19 cellular contexts compared by ENCODE assay signal in the genomic region with DNA sequence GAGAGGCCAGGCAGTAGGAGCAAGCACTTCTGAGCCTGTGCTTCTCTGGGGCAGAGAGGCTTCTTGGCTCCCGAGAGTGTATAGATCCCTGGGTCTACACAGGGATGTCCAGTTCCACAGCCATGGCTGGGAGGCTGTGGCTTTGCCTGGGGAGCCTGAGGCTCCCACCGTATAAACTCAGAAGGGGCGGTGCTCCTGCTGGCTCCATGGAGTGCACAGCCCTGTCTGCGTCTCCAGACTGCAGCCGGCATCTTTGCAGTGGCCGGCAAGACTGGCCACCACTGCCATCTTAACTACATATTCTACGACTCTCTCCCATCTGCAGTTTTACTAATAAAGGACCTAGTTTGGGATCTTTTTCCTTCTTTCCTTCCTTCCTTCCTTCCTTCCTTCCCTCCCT.
A peak's percentile ranks its signal among the peaks of the same experiment; 100 is the strongest.
DNase-seq lines count a peak whose midpoint lies in the region; ATAC-seq and TF ChIP-seq lines count a peak whose summit lies in the region.
"Had no signal": no experiment of that assay in that cellular context is flagged by ENCODE, and none has a peak within 500 bp of the region (broad histone marks: within the 10 kb centered on the region; RNA-seq: fewer than 3 reads in every experiment).

No MANE protein-coding gene starts in this region.

- intact Hi-C loops in aorta (cut with DNase I) = no loop called here

- H3K36me3 ChIP-seq in neuronal stem cell (replicated peaks in 1 of 2; ENCODE audit: control insufficient read depth in 2 of 2, insufficient read depth in 2 of 2, low read length in 2 of 2) (no peaks in the 10 kb centered on the region), aorta (ENCODE audit: control insufficient read depth in 1 of 2, insufficient read depth in 2 of 2, low read length in 1 of 2) (no peaks in the 10 kb centered on the region), MG63 (no peaks in the 10 kb centered on the region)
- H3K36me3 ChIP-seq: BLaER1, HAP-1 had no signal

- ATAC-seq in stimulated activated naive CD8-positive, alpha-beta T cell treated with anti-CD3 and anti-CD28 coated beads, Interleukin-15, amount 100 ng/mL, for 72 hours = peak; percentile 15
- no peak for ATAC-seq in stimulated activated naive CD8-positive, alpha-beta T cell treated with anti-CD3 and anti-CD28 coated beads, Interleukin-15, Interleukin-2, amounts not matched to agents 100 U/mL and 50 U/mL, for 24 hours
- peak; percentile 24 for ATAC-seq in stimulated activated effector memory CD8-positive, alpha-beta T cell treated with anti-CD3 and anti-CD28 coated beads, Interleukin-12 subunit alpha, Interleukin-12 subunit beta, amount 100 ng/mL, for 72 hours
- ATAC-seq in aorta (ENCODE audit: low FRiP score) = peak; percentile 49
- ATAC-seq: CD8-positive, alpha-beta T cell had no signal

- H2BK12ac ChIP-seq in neuronal stem cell (ENCODE audit: low read length) = peak overlapping the region; percentile 90

- H3K9me3 Mint-ChIP-seq in stimulated activated naive CD8-positive, alpha-beta T cell treated with anti-CD3 and anti-CD28 coated beads, Interleukin-15, amount 100 ng/mL, for 72 hours = peaks cover 0 to 5% of the 10 kb centered on the region in 2 donors
- H3K9me3 Mint-ChIP-seq in stimulated activated effector memory CD8-positive, alpha-beta T cell treated with anti-CD3 and anti-CD28 coated beads, Interleukin-12 subunit alpha, Interleukin-12 subunit beta, amount 100 ng/mL, for 72 hours = peaks cover 5% of the 10 kb centered on the region

- H3K79me1 ChIP-seq in neuronal stem cell (ENCODE audit: low read depth, low read length) = no peaks in the 10 kb centered on the region

- peak overlapping the region; percentile 71 for H3K18ac ChIP-seq in neuronal stem cell (ENCODE audit: low read length)

- no peak overlapping the region for H3K9ac ChIP-seq in neuronal stem cell (ENCODE audit: low read depth, low read length, poor library complexity)
- H3K9ac ChIP-seq: BLaER1 had no signal

- peak overlapping the region; percentile 67 for H2BK15ac ChIP-seq in neuronal stem cell (ENCODE audit: low read length)

- H3K9me3 ChIP-seq in neuronal stem cell (replicated peaks in 1 of 2; ENCODE audit: control insufficient read depth in 2 of 2, insufficient read depth in 1 of 2, low read depth in 1 of 2, low read length in 2 of 2) (peaks cover 0 to 2% of the 10 kb centered on the region in 2 donors), aorta (ENCODE audit: control insufficient read depth, low read length) (no peaks in the 10 kb centered on the region), MG63 (no peaks in the 10 kb centered on the region)
- H3K9me3 ChIP-seq: BLaER1, Caco-2, HAP-1 had no signal

- peak overlapping the region; percentile 72 for H2BK120ac ChIP-seq in neuronal stem cell (ENCODE audit: low read depth, low read length)

- no peak overlapping the region for H2BK5ac ChIP-seq in neuronal stem cell (ENCODE audit: low read length)

- H3K36me3 Mint-ChIP-seq in stimulated activated effector memory CD8-positive, alpha-beta T cell treated with anti-CD3 and anti-CD28 coated beads, Interleukin-12 subunit alpha, Interleukin-12 subunit beta, amount 100 ng/mL, for 72 hours = no peaks in the 10 kb centered on the region
- H3K36me3 Mint-ChIP-seq: CD4-positive, CD25-positive, alpha-beta regulatory T cell; CD8-positive, alpha-beta T cell had no signal

- no peak overlapping the region for H3K4me3 ChIP-seq in neuronal stem cell (ENCODE audit: low read length in 2 of 2)
- no peak overlapping the region for H3K4me3 ChIP-seq in aorta (ENCODE audit: low read length in 2 of 2)
- H3K4me3 ChIP-seq in MG63 = no peak overlapping the region
- H3K4me3 ChIP-seq: BLaER1, HAP-1 had no signal

- no peak overlapping the region for H3K23ac ChIP-seq in neuronal stem cell (ENCODE audit: low read depth, low read length, poor library complexity)

- no peak overlapping the region for H3K4me2 ChIP-seq in neuronal stem cell (ENCODE audit: insufficient read depth, low read length, poor library complexity, severe bottlenecking)
- H3K4me2 ChIP-seq: BLaER1 had no signal

- no peak overlapping the region for H4K91ac ChIP-seq in neuronal stem cell (ENCODE audit: low read depth, low read length, poor library complexity)

- no peaks in the 10 kb centered on the region for H3K4me1 Mint-ChIP-seq in stimulated activated naive CD8-positive, alpha-beta T cell treated with anti-CD3 and anti-CD28 coated beads, Interleukin-15, amount 100 ng/mL, for 72 hours
- no peaks in the 10 kb centered on the region for H3K4me1 Mint-ChIP-seq in stimulated activated effector memory CD8-positive, alpha-beta T cell treated with anti-CD3 and anti-CD28 coated beads, Interleukin-12 subunit alpha, Interleukin-12 subunit beta, amount 100 ng/mL, for 72 hours
- H3K4me1 Mint-ChIP-seq: B cell; CD4-positive, CD25-positive, alpha-beta regulatory T cell had no signal

- no CpG with 5 or more reads among the region's 7 CpGs for WGBS in neuronal stem cell (ENCODE audit: extremely low coverage in 2 of 2, insufficient read length in 2 of 2, insufficient replicate concordance in 1 of 2), 2 donors
- 92% methylated on average over 7 of the region's 7 CpGs for WGBS in aorta, 2 donors

- H3K27me3 ChIP-seq in neuronal stem cell (ENCODE audit: control insufficient read depth in 3 of 3, insufficient read depth in 3 of 3, low read depth in 1 of 3, low read length in 3 of 3) (no peaks in the 10 kb centered on the region), aorta (ENCODE audit: control insufficient read depth in 1 of 2, insufficient read depth in 2 of 2, low read length in 1 of 2) (no peaks in the 10 kb centered on the region), MG63 (no peaks in the 10 kb centered on the region)
- H3K27me3 ChIP-seq: BLaER1 had no signal

- H3K4me3 Mint-ChIP-seq in stimulated activated naive CD8-positive, alpha-beta T cell treated with anti-CD3 and anti-CD28 coated beads, Interleukin-15, amount 100 ng/mL, for 72 hours = no peak overlapping the region
- H3K4me3 Mint-ChIP-seq in stimulated activated effector memory CD8-positive, alpha-beta T cell treated with anti-CD3 and anti-CD28 coated beads, Interleukin-12 subunit alpha, Interleukin-12 subunit beta, amount 100 ng/mL, for 72 hours = no peak overlapping the region
- H3K4me3 Mint-ChIP-seq: B cell; CD4-positive, CD25-positive, alpha-beta regulatory T cell; CD8-positive, alpha-beta T cell had no signal

- TF ChIP-seq CTCF in GM20000 (IDR thresholded peaks at IDR 0.05; ENCODE audit: extremely low read depth, missing control alignments) = no peak

- no peak overlapping the region for H4K8ac ChIP-seq in neuronal stem cell (ENCODE audit: low read depth, low read length)

- H3K27me3 Mint-ChIP-seq in stimulated activated naive CD8-positive, alpha-beta T cell treated with anti-CD3 and anti-CD28 coated beads, Interleukin-15, amount 100 ng/mL, for 72 hours = no peaks in the 10 kb centered on the region
- H3K27me3 Mint-ChIP-seq: B cell; CD4-positive, CD25-positive, alpha-beta regulatory T cell had no signal

- H2AK5ac ChIP-seq in neuronal stem cell (ENCODE audit: low read depth, low read length) = no peak overlapping the region

- DNase-seq in stimulated activated naive CD8-positive, alpha-beta T cell treated with anti-CD3 and anti-CD28 coated beads, Interleukin-15, amount 100 ng/mL, for 72 hours = no peak
- DNase-seq in stimulated activated naive CD8-positive, alpha-beta T cell treated with anti-CD3 and anti-CD28 coated beads, Interleukin-15, Interleukin-2, amounts not matched to agents 100 U/mL and 50 U/mL, for 24 hours = no peak
- no peak for DNase-seq in neuronal stem cell (ENCODE audit: low spot score)
- DNase-seq in stimulated activated effector memory CD8-positive, alpha-beta T cell treated with anti-CD3 and anti-CD28 coated beads, Interleukin-12 subunit alpha, Interleukin-12 subunit beta, amount 100 ng/mL, for 72 hours (ENCODE audit: low spot score in 2 of 2) = no peak
- DNase-seq in aorta = no peak
- DNase-seq in MG63 = no peak
- no peak for DNase-seq in GM20000 (ENCODE audit: low spot score)
- DNase-seq in SW 1271 (lab: John Stamatoyannopoulos, UW) = no peak
- DNase-seq: Caco-2; CD4-positive, CD25-positive, alpha-beta regulatory T cell; CD8-positive, alpha-beta T cell; DMS153; DND-41; GOT3 had no signal

- H3K4me1 ChIP-seq in neuronal stem cell (ENCODE audit: control insufficient read depth in 2 of 2, insufficient read depth in 1 of 2, low read depth in 1 of 2, low read length in 2 of 2) (no peaks in the 10 kb centered on the region), aorta (ENCODE audit: control insufficient read depth in 1 of 2, insufficient read depth in 2 of 2, low read length in 2 of 2) (no peaks in the 10 kb centered on the region)
- H3K4me1 ChIP-seq: Caco-2, HAP-1 had no signal

- H3K27ac ChIP-seq in neuronal stem cell (replicated peaks; ENCODE audit: low read length) = no peak overlapping the region
- H3K27ac ChIP-seq in aorta (ENCODE audit: low read depth in 1 of 2, low read length in 2 of 2) = no peak overlapping the region
- H3K27ac ChIP-seq: 22Rv1, BLaER1, C4-2B had no signal

- peak overlapping the region; percentile 56 for H3K14ac ChIP-seq in neuronal stem cell (ENCODE audit: low read length)

- H3K27ac Mint-ChIP-seq in stimulated activated naive CD8-positive, alpha-beta T cell treated with anti-CD3 and anti-CD28 coated beads, Interleukin-15, amount 100 ng/mL, for 72 hours = no peak overlapping the region
- H3K27ac Mint-ChIP-seq in stimulated activated effector memory CD8-positive, alpha-beta T cell treated with anti-CD3 and anti-CD28 coated beads, Interleukin-12 subunit alpha, Interleukin-12 subunit beta, amount 100 ng/mL, for 72 hours = no peak overlapping the region
- H3K27ac Mint-ChIP-seq: B cell; CD4-positive, CD25-positive, alpha-beta regulatory T cell; CD8-positive, alpha-beta T cell had no signal

- no peak overlapping the region for H2AFZ ChIP-seq in neuronal stem cell (ENCODE audit: low read length)

- H3K4ac ChIP-seq in neuronal stem cell (ENCODE audit: low read length) = peak overlapping the region; percentile 76
